ENCODE assay signal across 9 cellular contexts in genomic region chr5:126811515-126812198, GRCh38. TPM values are rescaled to one million over a fixed set of nuclear protein-coding genes. Genes with fewer than 3 reads are reported as not detected.
A peak's percentile ranks its signal among the peaks of the same experiment; 100 is the strongest.
DNase-seq lines count a peak whose midpoint lies in the region; ATAC-seq and TF ChIP-seq lines count a peak whose summit lies in the region.
"Had no signal": no experiment of that assay in that cellular context is flagged by ENCODE, and none has a peak within 500 bp of the region (broad histone marks: within the 10 kb centered on the region; RNA-seq: fewer than 3 reads in every experiment).

No MANE protein-coding gene starts in this region.

- peaks cover 12% of the 10 kb centered on the region for H3K79me2 ChIP-seq in GM23248 (ENCODE audit: insufficient read depth)

- no peak overlapping the region for H3K4me2 ChIP-seq in GM23248 (ENCODE audit: unreplicated experiment)

- H3K36me3 ChIP-seq in GM23248 (ENCODE audit: low read depth) (no peaks in the 10 kb centered on the region), spleen (peaks cover 0 to 57% (median 4%) of the 10 kb centered on the region in 6 donors)

- ATAC-seq in SK-N-SH treated with all-trans-retinoic acid at 6 μM for 48 hours (peak; percentile 69), GM19397 (IDR thresholded peaks at IDR 0.05; ENCODE audit: unreplicated experiment) (no peak), GM21528 (IDR thresholded peaks at IDR 0.05; ENCODE audit: low FRiP score, unreplicated experiment) (no peak), GM18498 (IDR thresholded peaks at IDR 0.05; ENCODE audit: unreplicated experiment) (no peak)

- intact Hi-C loops in spleen (cut with DNase I; ENCODE audit: low total_unique reads) = no loop called here

- in situ Hi-C loops in GM23248 (cut with MboI) = no loop called here

- H2AFZ ChIP-seq in GM23248 = no peak overlapping the region

- peak; percentile 68 for DNase-seq in GM23248
- DNase-seq in effector CD4-positive, alpha-beta T cell = peak; percentile 31
- no peak for DNase-seq in spleen
- DNase-seq in NCI-H526 (lab: John Stamatoyannopoulos, UW) = no peak

- no peak for TF ChIP-seq CTCF in spleen (IDR thresholded peaks at IDR 0.05 in 8 of 11, conservative IDR thresholded peaks at IDR 0.05 in 3 of 11)

- H3K9ac ChIP-seq in GM23248 = no peak overlapping the region

- H3K27me3 ChIP-seq in GM23248 (replicated peaks; ENCODE audit: insufficient read depth) (no peaks in the 10 kb centered on the region), spleen (replicated peaks in 1 of 7) (no peaks in the 10 kb centered on the region)

- H3K4me3 ChIP-seq in GM23248 (no peak overlapping the region), spleen (peak overlapping the region in 2 of 8 donors; percentile 12 to 55)

- no peak for TF ChIP-seq POLR2A in spleen (IDR thresholded peaks at IDR 0.05)

- peaks cover 26% of the 10 kb centered on the region for H3F3A ChIP-seq in GM23248 (ENCODE audit: insufficient read depth)

- H3K27ac ChIP-seq in GM23248 (peak overlapping the region; percentile 29), spleen (peak overlapping the region; percentile 48 to 92 (median 84))
- H3K27ac ChIP-seq: HL-60 had no signal

- WGBS in GM23248 (ENCODE audit: low coverage in 1 of 2, low lambda C conversion rate in 2 of 2, missing lambda C conversion rate in 2 of 2), 2 experiments = 80 to 84% methylated on average over 6 of the region's 6 CpGs
- WGBS in spleen, 5 donors = 54 to 74% (median 60%) methylated on average over 6 of the region's 6 CpGs

- H4K20me1 ChIP-seq in GM23248 (ENCODE audit: insufficient read depth) = no peaks in the 10 kb centered on the region

- H3K9me3 ChIP-seq in GM23248 (ENCODE audit: low read depth) (no peaks in the 10 kb centered on the region), spleen (no peaks in the 10 kb centered on the region)

- H3K4me1 ChIP-seq in GM23248 (ENCODE audit: insufficient read depth) = peaks cover 23% of the 10 kb centered on the region
- peaks cover 5 to 78% (median 29%) of the 10 kb centered on the region in 6 donors for H3K4me1 ChIP-seq in spleen

- no peaks in the 10 kb centered on the region for H3K9me2 ChIP-seq in GM23248 (ENCODE audit: insufficient read depth)

TF ChIP-seq in SK-N-SH treated with all-trans-retinoic acid at 6 μM for 48 hours, 23 proteins besides CTCF, POLR2A, EP300 and RAD21:
- TF ChIP-seq ISL1 (CRISPR knock-in tag; IDR thresholded peaks at IDR 0.05) = peak; percentile 75
- TF ChIP-seq CREB5 (CRISPR knock-in tag; IDR thresholded peaks at IDR 0.05; ENCODE audit: low read depth) = 0 out of 2 replicates have a peak, but pooled peaks have one; percentile 30
- no peak for TF ChIP-seq ESRRG (CRISPR knock-in tag; IDR thresholded peaks at IDR 0.05)

RNA-seq across cellular contexts. Expression of gene LMNB1, which starts 34.7 kb away (rescaled TPM):
- total RNA-seq in GM23248 (2014; rRNA removed; shearing (Covaris generic)) = 27.3 and 44.1 TPM in 2 replicates
- polyA plus RNA-seq in GM23248 (2016; fragmentation: Nextera tagmentation; extraction: Ambion mirVana) (2.9 and 4.3 TPM in 2 replicates), spleen (10 to 100 TPM in 2 of 3 donors, 1 to 10 TPM in 1; 7.5 to 19.7 (median 15.8) TPM)
- 10 to 100 TPM; 24.0 to 68.8 (median 38.5) TPM for total RNA-seq in spleen

Comparison
In these comparisons a context has a peak if more than half of its experiments do, and no peak if none do; other contexts are left out.
1. DNase-seq: peak in GM23248 (single experiment) and effector CD4-positive, alpha-beta T cell (single experiment); none in spleen (single experiment) and NCI-H526 (0 of 2).